ENCODE assay signal across 12 cellular contexts in genomic region chr11:123457187-123457770, GRCh38. TPM values are rescaled to one million over a fixed set of nuclear protein-coding genes. Genes with fewer than 3 reads are reported as not detected.
DNase-seq lines count a peak whose midpoint lies in the region; ATAC-seq, FAIRE-seq and TF ChIP-seq lines count a peak whose summit lies in the region.
"Had no signal": no experiment of that assay in that cellular context is flagged by ENCODE, and none has a peak within 500 bp of the region (broad histone marks: within the 10 kb centered on the region; RNA-seq: fewer than 3 reads in every experiment).

No MANE protein-coding gene starts in this region.

- POLR2A ChIA-PET in activated CD4-positive, alpha-beta T cell treated with anti-CD3 and anti-CD28 coated beads, Interleukin-2, amount 10 ng/mL, durations not matched to agents 7 days and 5 days (lab: Charles Lee): no interaction called here
- POLR2A ChIA-PET in T-cell (lab: Charles Lee): no interaction called here

- H3F3A ChIP-seq in smooth muscle cell (ENCODE audit: low read depth): no peaks in the 10 kb centered on the region

- H3K27me3 ChIP-seq in smooth muscle cell (ENCODE audit: low read depth): no peaks in the 10 kb centered on the region

- H3K27ac Mint-ChIP-seq in activated CD4-positive, alpha-beta T cell treated with anti-CD3 and anti-CD28 coated beads, Interleukin-2, amount 10 ng/mL, durations not matched to agents 7 days and 5 days: peak overlapping the region; percentile 88
- H3K27ac Mint-ChIP-seq in T-cell: peak overlapping the region; percentile 90 to 93

- H3K27ac ChIP-seq in smooth muscle cell (ENCODE audit: low read depth): no peak overlapping the region

- no peaks in the 10 kb centered on the region for H3K79me2 ChIP-seq in smooth muscle cell (ENCODE audit: low read depth)

- H3K4me3 Mint-ChIP-seq in activated CD4-positive, alpha-beta T cell treated with anti-CD3 and anti-CD28 coated beads, Interleukin-2, amount 10 ng/mL, durations not matched to agents 7 days and 5 days: peak overlapping the region; percentile 8
- no peak overlapping the region for H3K4me3 Mint-ChIP-seq in T-cell

- H3K9me3 Mint-ChIP-seq in activated CD4-positive, alpha-beta T cell treated with anti-CD3 and anti-CD28 coated beads, Interleukin-2, amount 10 ng/mL, durations not matched to agents 7 days and 5 days: no peaks in the 10 kb centered on the region
- H3K9me3 Mint-ChIP-seq in T-cell: no peaks in the 10 kb centered on the region

- H4K20me1 ChIP-seq in smooth muscle cell (ENCODE audit: low read depth): no peaks in the 10 kb centered on the region

- peak in 3 of 4 experiments; percentile 69 to 81 (median 74) for ATAC-seq in T-cell (replicated peaks in 1 of 4)
- no peak for ATAC-seq in HG02623 (IDR thresholded peaks at IDR 0.05; ENCODE audit: unreplicated experiment)
- no peak for ATAC-seq in HG02840 (IDR thresholded peaks at IDR 0.05; ENCODE audit: low FRiP score, unreplicated experiment)

- H3K9me3 ChIP-seq in smooth muscle cell (replicated peaks; ENCODE audit: low read depth): no peaks in the 10 kb centered on the region

- no peak overlapping the region for H3K4me3 ChIP-seq in fibroblast of the aortic adventitia (ENCODE audit: low read depth, low read length)
- H3K4me3 ChIP-seq in smooth muscle cell: no peak overlapping the region
- H3K4me3 ChIP-seq: skin epidermis had no signal

- no peaks in the 10 kb centered on the region for H3K36me3 ChIP-seq in smooth muscle cell (ENCODE audit: low read depth)

- no peaks in the 10 kb centered on the region for H3K4me1 ChIP-seq in smooth muscle cell (ENCODE audit: low read depth)

- H3K4me1 Mint-ChIP-seq in activated CD4-positive, alpha-beta T cell treated with anti-CD3 and anti-CD28 coated beads, Interleukin-2, amount 10 ng/mL, durations not matched to agents 7 days and 5 days: peaks cover 64% of the 10 kb centered on the region
- H3K4me1 Mint-ChIP-seq in T-cell: peaks cover 27 to 47% (median 42%) of the 10 kb centered on the region in 3 donors

- peaks cover 27% of the 10 kb centered on the region for H3K36me3 Mint-ChIP-seq in activated CD4-positive, alpha-beta T cell treated with anti-CD3 and anti-CD28 coated beads, Interleukin-2, amount 10 ng/mL, durations not matched to agents 7 days and 5 days (ENCODE audit: low read depth)
- H3K36me3 Mint-ChIP-seq in T-cell: peaks cover 3% of the 10 kb centered on the region

- 50% methylated on average over 8 of the region's 8 CpGs for WGBS in smooth muscle cell (ENCODE audit: low lambda C conversion rate)

- no peak for FAIRE-seq in D721Med (lab: Jason Lieb, UNC)
- FAIRE-seq: islet of Langerhans had no signal

- no peak overlapping the region for H3K4me2 ChIP-seq in smooth muscle cell

- H3K9ac ChIP-seq in smooth muscle cell (ENCODE audit: low read depth): no peak overlapping the region

- DNase-seq in activated CD4-positive, alpha-beta T cell treated with anti-CD3 and anti-CD28 coated beads, Interleukin-2, amount 10 ng/mL, durations not matched to agents 7 days and 5 days: peak; percentile 36
- DNase-seq in activated CD4-positive, alpha-beta T cell treated with anti-CD3 and anti-CD28 coated beads for 1 hour: no peak
- peak in 5 of 34 experiments; percentile 8 to 34 (median 14) for DNase-seq in T-cell
- DNase-seq in fibroblast of the aortic adventitia (ENCODE audit: low read depth): peak; percentile 39
- DNase-seq in smooth muscle cell (lab: John Stamatoyannopoulos, UW; ENCODE audit: unreplicated experiment): no peak
- DNase-seq in D721Med (ENCODE audit: insufficient read length, low spot score): no peak
- DNase-seq: HCEC 1CT; NK-92 treated with Interleukin-12 subunit alpha and Interleukin-12 subunit beta, amount 100 ng/mL, for 24 hours had no signal

- H3K27me3 Mint-ChIP-seq in activated CD4-positive, alpha-beta T cell treated with anti-CD3 and anti-CD28 coated beads, Interleukin-2, amount 10 ng/mL, durations not matched to agents 7 days and 5 days: no peaks in the 10 kb centered on the region
- no peaks in the 10 kb centered on the region for H3K27me3 Mint-ChIP-seq in T-cell

- TF ChIP-seq CTCF in fibroblast of the aortic adventitia (IDR thresholded peaks at IDR 0.05; ENCODE audit: insufficient read depth, low read length): no peak
- TF ChIP-seq CTCF in smooth muscle cell (IDR thresholded peaks at IDR 0.05; ENCODE audit: borderline replicate concordance, insufficient read depth, poor library complexity, severe bottlenecking): no peak
- no peak for TF ChIP-seq CTCF in D721Med (IDR thresholded peaks at IDR 0.05; ENCODE audit: insufficient read depth, missing control alignments)

- CTCF ChIA-PET in activated CD4-positive, alpha-beta T cell treated with anti-CD3 and anti-CD28 coated beads, Interleukin-2, amount 10 ng/mL, durations not matched to agents 7 days and 5 days (lab: Charles Lee): interaction anchor here (0.7 to 1.3 kb wide), 5 partner anchors 13 to 50 kb away, joined by 3 to 4 read pairs (median 3); no protein-coding TSS in a partner anchor
- CTCF ChIA-PET in T-cell (lab: Charles Lee): interaction anchor here (0.7 to 0.8 kb wide), 2 partner anchors 18 to 23 kb away, joined by 3 to 5 read pairs; no protein-coding TSS in a partner anchor

- H2AFZ ChIP-seq in smooth muscle cell (ENCODE audit: low read depth): peak overlapping the region; percentile 3

RNA-seq across cellular contexts. Expression of gene GRAMD1B, which starts 27.2 kb away (rescaled TPM):
- 10 to 100 TPM; 35.3 to 36.3 TPM for total RNA-seq in activated CD4-positive, alpha-beta T cell treated with anti-CD3 and anti-CD28 coated beads, Interleukin-2, amount 10 ng/mL, durations not matched to agents 7 days and 5 days
- 10 to 100 TPM in 3 of 5 donors, 1 to 10 TPM in 2; 8.6 to 15.6 (median 10.5) TPM for total RNA-seq in T-cell
- total RNA-seq in fibroblast of the aortic adventitia (ENCODE audit: low replicate concordance): 3.1 and 11.0 TPM in 2 replicates
- total RNA-seq in smooth muscle cell: 3.4 and 4.3 TPM in 2 replicates
- 2.4 and 2.7 TPM in 2 replicates for polyA plus RNA-seq in smooth muscle cell

Comparison
In these comparisons a context has a peak if more than half of its experiments do, and no peak if none do; other contexts are left out.
1. DNase-seq: peak in activated CD4-positive, alpha-beta T cell treated with anti-CD3 and anti-CD28 coated beads, Interleukin-2, amount 10 ng/mL, durations not matched to agents 7 days and 5 days (single experiment) and fibroblast of the aortic adventitia (single experiment); none in activated CD4-positive, alpha-beta T cell treated with anti-CD3 and anti-CD28 coated beads for 1 hour (single experiment), smooth muscle cell (single experiment) and D721Med (single experiment).
2. ATAC-seq: peak in T-cell (3 of 4); none in HG02623 (single experiment) and HG02840 (single experiment).